29 cellular contexts compared by ENCODE assay signal in genomic region chr11:82267186-82267585, GRCh38.
"Had no signal": no experiment of that assay in that cellular context is flagged by ENCODE, and none has a peak within 500 bp of the region (broad histone marks: within the 10 kb centered on the region; RNA-seq: fewer than 3 reads in every experiment).

No MANE protein-coding gene starts in this region.

- DNase-seq: activated CD4-positive, alpha-beta memory T cell treated with anti-CD3 and anti-CD28 coated beads, Interleukin-2, amount 10 ng/mL, durations not matched to agents 7 days and 5 days; activated CD4-positive, alpha-beta T cell treated with anti-CD3 and anti-CD28 coated beads for 36 hours; activated CD4-positive, alpha-beta T cell treated with anti-CD3 and anti-CD28 coated beads, Interleukin-2, amount 10 ng/mL, durations not matched to agents 24 days and 14 days; activated CD4-positive, CD25-positive, alpha-beta regulatory T cell; activated CD4-positive, CD25-positive, alpha-beta regulatory T cell treated with anti-CD3 and anti-CD28 coated beads, Interleukin-2, amount 50 U/mL, for 72 hours; activated CD8-positive, alpha-beta memory T cell treated with anti-CD3 and anti-CD28 coated beads for 24 hours; activated effector memory CD4-positive, alpha-beta T cell treated with Interleukin-2 at 50 U/mL for 16 hours; activated gamma-delta T cell treated with Interleukin-2 at 50 U/mL for 16 hours; activated naive CD4-positive, alpha-beta T cell treated with anti-CD3 and anti-CD28 coated beads, Interleukin-2, amount 50 U/mL, for 16 hours; activated naive CD4-positive, alpha-beta T cell treated with Interleukin-2 at 50 U/mL for 16 hours; activated naive CD8-positive, alpha-beta T cell treated with anti-CD3 and anti-CD28 coated beads, Interleukin-2, amount 10 ng/mL, durations not matched to agents 7 days and 5 days; activated T-cell treated with anti-CD3 and anti-CD28 coated beads, Interleukin-2, amount 50 U/mL, for 4 hours; brain microvascular endothelial cell; caudate nucleus; cortex of kidney; dermis blood vessel endothelial cell; effector CD4-positive, alpha-beta T cell; effector memory CD8-positive, alpha-beta T cell; foreskin fibroblast; head of caudate nucleus; T-helper 1 cell; T-helper 17 cell; T1000 had no signal

- H3K27me3 ChIP-seq: ascending aorta, brain microvascular endothelial cell had no signal

- H3K36me3 ChIP-seq: ascending aorta, brain microvascular endothelial cell had no signal

- H3K9me3 Mint-ChIP-seq: activated CD4-positive, alpha-beta memory T cell treated with anti-CD3 and anti-CD28 coated beads, Interleukin-2, amount 10 ng/mL, durations not matched to agents 7 days and 5 days; activated CD4-positive, alpha-beta T cell treated with anti-CD3 and anti-CD28 coated beads, Interleukin-2, amount 10 ng/mL, durations not matched to agents 24 days and 14 days; activated naive CD8-positive, alpha-beta T cell treated with anti-CD3 and anti-CD28 coated beads, Interleukin-2, amount 10 ng/mL, durations not matched to agents 7 days and 5 days; activated T-cell treated with anti-CD3 and anti-CD28 coated beads, Interleukin-2, amount 50 U/mL, for 4 hours; T-helper 2 cell treated with Interferon-gamma antibody and Interleukin-4, amounts not matched to agents 5 μg/mL and 100 μg/mL, for 36 hours had no signal

- H3K27ac Mint-ChIP-seq: activated CD4-positive, alpha-beta memory T cell treated with anti-CD3 and anti-CD28 coated beads, Interleukin-2, amount 10 ng/mL, durations not matched to agents 7 days and 5 days; activated CD4-positive, alpha-beta T cell treated with anti-CD3 and anti-CD28 coated beads for 36 hours; activated CD4-positive, alpha-beta T cell treated with anti-CD3 and anti-CD28 coated beads, Interleukin-2, amount 10 ng/mL, durations not matched to agents 24 days and 14 days; activated naive CD8-positive, alpha-beta T cell treated with anti-CD3 and anti-CD28 coated beads, Interleukin-2, amount 10 ng/mL, durations not matched to agents 7 days and 5 days; activated T-helper 17 cell treated with anti-CD3 and anti-CD28 coated beads, Interleukin-2, amount 50 U/mL, for 72 hours; effector memory CD8-positive, alpha-beta T cell; T-helper 17 cell; T-helper 2 cell treated with Interferon-gamma antibody and Interleukin-4, amounts not matched to agents 5 μg/mL and 100 μg/mL, for 36 hours had no signal

- H3K4me3 Mint-ChIP-seq: activated CD4-positive, alpha-beta memory T cell treated with anti-CD3 and anti-CD28 coated beads, Interleukin-2, amount 10 ng/mL, durations not matched to agents 7 days and 5 days; activated CD4-positive, alpha-beta T cell treated with anti-CD3 and anti-CD28 coated beads for 36 hours; activated CD4-positive, alpha-beta T cell treated with anti-CD3 and anti-CD28 coated beads, Interleukin-2, amount 10 ng/mL, durations not matched to agents 24 days and 14 days; activated naive CD8-positive, alpha-beta T cell treated with anti-CD3 and anti-CD28 coated beads, Interleukin-2, amount 10 ng/mL, durations not matched to agents 7 days and 5 days; activated T-cell treated with anti-CD3 and anti-CD28 coated beads, Interleukin-2, amount 50 U/mL, for 4 hours; activated T-helper 17 cell treated with anti-CD3 and anti-CD28 coated beads, Interleukin-2, amount 50 U/mL, for 72 hours; effector memory CD8-positive, alpha-beta T cell; T-helper 17 cell; T-helper 2 cell treated with Interferon-gamma antibody and Interleukin-4, amounts not matched to agents 5 μg/mL and 100 μg/mL, for 36 hours had no signal

- H3K9me3 ChIP-seq: ascending aorta had no signal

- H3K4me1 ChIP-seq: ascending aorta had no signal

- H3K36me3 Mint-ChIP-seq: activated naive CD8-positive, alpha-beta T cell treated with anti-CD3 and anti-CD28 coated beads, Interleukin-2, amount 10 ng/mL, durations not matched to agents 7 days and 5 days had no signal

- H3K27ac ChIP-seq: ascending aorta, brain microvascular endothelial cell, epithelial cell of prostate had no signal

- FAIRE-seq: colon, frontal cortex had no signal

- H3K4me3 ChIP-seq: ascending aorta had no signal

- H3K27me3 Mint-ChIP-seq: activated CD4-positive, alpha-beta memory T cell treated with anti-CD3 and anti-CD28 coated beads, Interleukin-2, amount 10 ng/mL, durations not matched to agents 7 days and 5 days; activated CD4-positive, alpha-beta T cell treated with anti-CD3 and anti-CD28 coated beads, Interleukin-2, amount 10 ng/mL, durations not matched to agents 24 days and 14 days; activated naive CD8-positive, alpha-beta T cell treated with anti-CD3 and anti-CD28 coated beads, Interleukin-2, amount 10 ng/mL, durations not matched to agents 7 days and 5 days; activated T-helper 17 cell treated with anti-CD3 and anti-CD28 coated beads, Interleukin-2, amount 50 U/mL, for 72 hours; effector memory CD8-positive, alpha-beta T cell; T-helper 17 cell had no signal

- H3K4me1 Mint-ChIP-seq: activated CD4-positive, alpha-beta memory T cell treated with anti-CD3 and anti-CD28 coated beads, Interleukin-2, amount 10 ng/mL, durations not matched to agents 7 days and 5 days; activated CD4-positive, alpha-beta T cell treated with anti-CD3 and anti-CD28 coated beads for 36 hours; activated CD4-positive, alpha-beta T cell treated with anti-CD3 and anti-CD28 coated beads, Interleukin-2, amount 10 ng/mL, durations not matched to agents 24 days and 14 days; activated naive CD8-positive, alpha-beta T cell treated with anti-CD3 and anti-CD28 coated beads, Interleukin-2, amount 10 ng/mL, durations not matched to agents 7 days and 5 days; activated T-helper 17 cell treated with anti-CD3 and anti-CD28 coated beads, Interleukin-2, amount 50 U/mL, for 72 hours; T-helper 17 cell had no signal
